23 cellular contexts compared by ENCODE assay signal in genomic region chr15:51444807-51445206, GRCh38.
DNase-seq lines count a peak whose midpoint lies in the region; ATAC-seq, FAIRE-seq and TF ChIP-seq lines count a peak whose summit lies in the region.
"Had no signal": no experiment of that assay in that cellular context is flagged by ENCODE, and none has a peak within 500 bp of the region (broad histone marks: within the 10 kb centered on the region; RNA-seq: fewer than 3 reads in every experiment).

No MANE protein-coding gene starts in this region.

- H3K4me1 ChIP-seq in HEK293 (ENCODE audit: control insufficient read depth, insufficient read depth, low read length) (no peaks in the 10 kb centered on the region), endothelial cell of umbilical vein (ENCODE audit: control insufficient read depth, extremely low read depth, insufficient read depth, low read length) (no peaks in the 10 kb centered on the region), ovary (ENCODE audit: insufficient read depth) (no peaks in the 10 kb centered on the region)
- H3K4me1 ChIP-seq: BLaER1 treated with 17β-estradiol and CSF1 and Interleukin-3, amounts not matched to agents 10 nM and 100 nM had no signal

- TF ChIP-seq POLR2A in endothelial cell of umbilical vein (IDR thresholded peaks at IDR 0.05; ENCODE audit: low read depth, low read length) (no peak), ovary (IDR thresholded peaks at IDR 0.05) (no peak)

- no peak for DNase-seq in activated T-cell treated with anti-CD3 and anti-CD28 coated beads, Interleukin-2, amount 50 U/mL, for 72 hours
- DNase-seq in activated T-cell treated with anti-CD3 and anti-CD28 coated beads for 4 hours (no peak), WTC11 (ENCODE audit: low spot score) (no peak), endothelial cell of umbilical vein (ENCODE audit: low read depth, low spot score) (no peak), GM19240 (ENCODE audit: insufficient read length, low spot score) (no peak), ovary (no peak)
- DNase-seq: AML-193; Caco-2; Calu3; CD4-positive, alpha-beta T cell; CD8-positive, alpha-beta T cell; DMS79 treated with DMSO at 0.1 percent for 48 hours; GF-D8 had no signal

- no peaks in the 10 kb centered on the region for H3K9me3 Mint-ChIP-seq in activated T-cell treated with anti-CD3 and anti-CD28 coated beads, Interleukin-2, amount 50 U/mL, for 72 hours
- no peaks in the 10 kb centered on the region for H3K9me3 Mint-ChIP-seq in WTC11
- H3K9me3 Mint-ChIP-seq: CD4-positive, alpha-beta T cell; CD8-positive, alpha-beta T cell had no signal

- H3K4me3 Mint-ChIP-seq in activated T-cell treated with anti-CD3 and anti-CD28 coated beads, Interleukin-2, amount 50 U/mL, for 72 hours, result no peak overlapping the region
- no peak overlapping the region for H3K4me3 Mint-ChIP-seq in WTC11
- H3K4me3 Mint-ChIP-seq: B cell; CD4-positive, alpha-beta T cell; CD8-positive, alpha-beta T cell had no signal

- FAIRE-seq in endothelial cell of umbilical vein (lab: Jason Lieb, UNC), result peak; percentile 38
- FAIRE-seq: A549, D721Med, G401.6, GM12891, GM19239 had no signal

- H2AFZ ChIP-seq in endothelial cell of umbilical vein (ENCODE audit: low read depth, low read length), result no peak overlapping the region

- ATAC-seq in activated T-cell treated with anti-CD3 and anti-CD28 coated beads, Interleukin-2, amount 50 U/mL, for 72 hours (replicated peaks in 1 of 2), result no peak
- no peak for ATAC-seq in WTC11
- ATAC-seq: A549; CD8-positive, alpha-beta T cell had no signal

- TF ChIP-seq CTCF in HEK293 (tag by site-specific recombination; IDR thresholded peaks at IDR 0.05) (no peak), WTC11 (IDR thresholded peaks at IDR 0.05) (no peak), endothelial cell of umbilical vein (IDR thresholded peaks at IDR 0.05; ENCODE audit: extremely low read depth in 1 of 2, insufficient read depth in 1 of 2, low read depth in 1 of 2, low read length in 2 of 2) (no peak), ovary (IDR thresholded peaks at IDR 0.05) (no peak)

- no peaks in the 10 kb centered on the region for H3K9me1 ChIP-seq in endothelial cell of umbilical vein (replicated peaks; ENCODE audit: control insufficient read depth, extremely low read depth, insufficient read depth, low read length)

- intact Hi-C loops in endothelial cell of umbilical vein (cut with micrococcal nuclease) (no loop called here), ovary (cut with DNase I) (no loop called here)

- no peaks in the 10 kb centered on the region for H4K20me1 ChIP-seq in endothelial cell of umbilical vein (replicated peaks; ENCODE audit: control insufficient read depth, extremely low read depth, insufficient read depth, low read length)

- dilution Hi-C loops in endothelial cell of umbilical vein (cut with MboI; ENCODE audit: extremely low pct_ligation_motif_present, low sequenced_read_pairs), result no loop called here

- 95 to 99% (median 98%) methylated on average over 1 of the region's 1 CpG for WGBS in ovary, 3 donors

- H3K9me3 ChIP-seq in HEK293 (ENCODE audit: control insufficient read depth, insufficient read depth, low read depth, low read length), result no peaks in the 10 kb centered on the region
- H3K9me3 ChIP-seq in endothelial cell of umbilical vein (replicated peaks; ENCODE audit: control insufficient read depth, insufficient read depth, low read length), result no peaks in the 10 kb centered on the region
- no peaks in the 10 kb centered on the region for H3K9me3 ChIP-seq in ovary
- H3K9me3 ChIP-seq: A549 had no signal

- H3K79me2 ChIP-seq in endothelial cell of umbilical vein (ENCODE audit: control insufficient read depth, insufficient read depth, low read length), result no peaks in the 10 kb centered on the region

- CTCF ChIA-PET in HEK293 (lab: Yijun Ruan, JAX) (no interaction called here), WTC11 (lab: Charles Lee) (no interaction called here), endothelial cell of umbilical vein (lab: Charles Lee) (interaction anchor here (1.0 kb wide), 1 partner anchor 20 kb away, joined by 3 read pairs; no protein-coding TSS in a partner anchor)

- TF ChIP-seq EP300 in ovary (IDR thresholded peaks at IDR 0.05), result no peak

- H3K4me3 ChIP-seq in HEK293 (ENCODE audit: low read depth, low read length) (no peak overlapping the region), endothelial cell of umbilical vein (replicated peaks in 1 of 3; ENCODE audit: insufficient read depth in 1 of 3, low read depth in 1 of 3, low read length in 3 of 3) (no peak overlapping the region), ovary (no peak overlapping the region)
- H3K4me3 ChIP-seq: A549; BLaER1 treated with 17β-estradiol and CSF1 and Interleukin-3, amounts not matched to agents 10 nM and 100 nM had no signal

- H3K9ac ChIP-seq in endothelial cell of umbilical vein (replicated peaks; ENCODE audit: extremely low read depth, insufficient read depth, low read length), result no peak overlapping the region
- H3K9ac ChIP-seq: BLaER1 treated with 17β-estradiol and CSF1 and Interleukin-3, amounts not matched to agents 10 nM and 100 nM had no signal

- no peaks in the 10 kb centered on the region for H3K27me3 Mint-ChIP-seq in activated T-cell treated with anti-CD3 and anti-CD28 coated beads, Interleukin-2, amount 50 U/mL, for 72 hours (ENCODE audit: low read depth)
- no peaks in the 10 kb centered on the region for H3K27me3 Mint-ChIP-seq in WTC11 (ENCODE audit: low read depth)
- H3K27me3 Mint-ChIP-seq: B cell; CD4-positive, alpha-beta T cell had no signal

- no TSS peak for BruUV-seq in endothelial cell of umbilical vein (replicated peaks; lab: Mats Ljungman, UMichigan)

- H3K4me1 Mint-ChIP-seq in activated T-cell treated with anti-CD3 and anti-CD28 coated beads, Interleukin-2, amount 50 U/mL, for 72 hours (ENCODE audit: low read depth), result peaks cover 10% of the 10 kb centered on the region
- H3K4me1 Mint-ChIP-seq in WTC11, result no peaks in the 10 kb centered on the region
- H3K4me1 Mint-ChIP-seq: B cell had no signal

- peaks cover 0 to 2% of the 10 kb centered on the region in 2 donors for H3K36me3 Mint-ChIP-seq in activated T-cell treated with anti-CD3 and anti-CD28 coated beads, Interleukin-2, amount 50 U/mL, for 72 hours (ENCODE audit: insufficient read depth in 2 of 2)
- no peaks in the 10 kb centered on the region for H3K36me3 Mint-ChIP-seq in WTC11

- H3K27me3 ChIP-seq in endothelial cell of umbilical vein (ENCODE audit: control insufficient read depth in 2 of 2, insufficient read depth in 2 of 2, low read length in 2 of 2), result no peaks in the 10 kb centered on the region
- no peaks in the 10 kb centered on the region for H3K27me3 ChIP-seq in ovary
- H3K27me3 ChIP-seq: BLaER1 treated with 17β-estradiol and CSF1 and Interleukin-3, amounts not matched to agents 10 nM and 100 nM had no signal

- H3K27ac ChIP-seq in HEK293 (ENCODE audit: extremely low read depth, low read depth, low read length) (no peak overlapping the region), endothelial cell of umbilical vein (ENCODE audit: insufficient read depth, low read depth, low read length) (no peak overlapping the region), ovary (no peak overlapping the region)
- H3K27ac ChIP-seq: 22Rv1; A549; BLaER1 treated with 17β-estradiol and CSF1 and Interleukin-3, amounts not matched to agents 10 nM and 100 nM; C4-2B had no signal

- peaks cover 0 to 21% of the 10 kb centered on the region in 2 experiments; a peak in 1 of 3 replicates for H3K36me3 ChIP-seq in HEK293 (ENCODE audit: control insufficient read depth in 2 of 2, insufficient read depth in 1 of 2, low read length in 2 of 2)
- H3K36me3 ChIP-seq in endothelial cell of umbilical vein (ENCODE audit: control insufficient read depth in 2 of 2, extremely low read depth in 1 of 2, insufficient read depth in 2 of 2, low read length in 2 of 2), result no peaks in the 10 kb centered on the region
- H3K36me3 ChIP-seq in ovary, result no peaks in the 10 kb centered on the region

- peak overlapping the region; percentile 2 for H3K27ac Mint-ChIP-seq in activated T-cell treated with anti-CD3 and anti-CD28 coated beads, Interleukin-2, amount 50 U/mL, for 72 hours
- no peak overlapping the region for H3K27ac Mint-ChIP-seq in WTC11
- H3K27ac Mint-ChIP-seq: B cell; CD4-positive, alpha-beta T cell; CD8-positive, alpha-beta T cell had no signal

- H3K4me2 ChIP-seq in endothelial cell of umbilical vein (ENCODE audit: insufficient read depth, low read length), result no peak overlapping the region
- H3K4me2 ChIP-seq: A549; BLaER1 treated with 17β-estradiol and CSF1 and Interleukin-3, amounts not matched to agents 10 nM and 100 nM had no signal

- POLR2A ChIA-PET in HEK293 (lab: Yijun Ruan, JAX), result no interaction called here
- POLR2A ChIA-PET in WTC11 (lab: Charles Lee), result no interaction called here
- POLR2A ChIA-PET in endothelial cell of umbilical vein (lab: Charles Lee), result no interaction called here

TF ChIP-seq in HEK293, 187 proteins besides CTCF, POLR2A, EP300 and RAD21:
- TF ChIP-seq SALL2 (tag by site-specific recombination; IDR thresholded peaks at IDR 0.05; ENCODE audit: borderline replicate concordance), result no peak
- peak; percentile 14 for TF ChIP-seq SETDB1 (IDR thresholded peaks at IDR 0.05; ENCODE audit: insufficient read length, low read length)

TF ChIP-seq in WTC11, 78 proteins besides CTCF, POLR2A, EP300 and RAD21:
- 0 out of 2 replicates have a peak, but pooled peaks have one; percentile 47 for TF ChIP-seq ZNF317 (CRISPR knock-in tag; IDR thresholded peaks at IDR 0.05; ENCODE audit: borderline replicate concordance, low read depth)
- TF ChIP-seq ZNF263 (CRISPR knock-in tag; IDR thresholded peaks at IDR 0.05; ENCODE audit: low read depth), result no peak

TF ChIP-seq in endothelial cell of umbilical vein, 7 proteins besides CTCF, POLR2A, EP300 and RAD21:
- TF ChIP-seq EZH2 (IDR thresholded peaks at IDR 0.05; ENCODE audit: borderline replicate concordance, low read depth, low read length, severe bottlenecking), result no peak
- TF ChIP-seq FOS (IDR thresholded peaks at IDR 0.05; ENCODE audit: borderline replicate concordance, insufficient read depth, low read length), result no peak
- no peak for TF ChIP-seq JUN (IDR thresholded peaks at IDR 0.05; ENCODE audit: borderline replicate concordance, insufficient read depth, insufficient read length, low read depth)
